In the genomic region with DNA sequence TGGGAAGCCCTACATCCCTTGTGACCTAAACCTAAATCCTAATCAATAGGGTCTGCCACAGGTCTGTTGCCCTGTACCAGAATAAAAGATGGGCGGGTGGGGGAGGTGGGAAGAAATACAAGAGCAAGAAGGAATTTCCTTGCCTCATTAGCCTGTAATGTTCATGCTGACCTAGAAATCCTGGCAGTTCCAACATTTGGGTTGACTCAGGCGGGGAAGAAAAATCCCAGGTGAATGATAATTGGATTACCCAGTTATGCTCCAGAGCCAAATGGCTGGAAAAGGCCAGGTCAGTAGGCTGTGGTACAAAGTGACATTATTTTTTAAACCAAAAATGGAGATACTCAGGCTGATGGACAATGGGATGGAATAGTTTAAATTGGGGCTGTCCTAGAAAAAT, we compare ENCODE assay signal across 10 cellular contexts. TPM values are rescaled to one million over a fixed set of nuclear protein-coding genes. Genes with fewer than 3 reads are reported as not detected.
DNase-seq lines count a peak whose midpoint lies in the region; ATAC-seq, FAIRE-seq and TF ChIP-seq lines count a peak whose summit lies in the region.
"Had no signal": no experiment of that assay in that cellular context is flagged by ENCODE, and none has a peak within 500 bp of the region (broad histone marks: within the 10 kb centered on the region; RNA-seq: fewer than 3 reads in every experiment).

No MANE protein-coding gene starts in this region.

- CTCF ChIA-PET in activated CD4-positive, alpha-beta memory T cell treated with anti-CD3 and anti-CD28 coated beads for 36 hours (lab: Charles Lee), result interaction anchor here (0.8 to 2.2 kb wide), 4 partner anchors 50 to 221 kb away, joined by 3 to 5 read pairs (median 4); no protein-coding TSS in a partner anchor

- no peaks in the 10 kb centered on the region for H3K36me3 ChIP-seq in hepatocyte (replicated peaks; ENCODE audit: insufficient read depth, low read depth)

- peaks cover 56% of the 10 kb centered on the region for H3K4me1 ChIP-seq in hepatocyte (ENCODE audit: insufficient read depth)

- peaks cover 48% of the 10 kb centered on the region for H4K20me1 ChIP-seq in hepatocyte (ENCODE audit: insufficient read depth, poor library complexity, severe bottlenecking)

- WGBS in hepatocyte (ENCODE audit: low lambda C conversion rate, missing lambda C conversion rate), result 57% methylated on average over 2 of the region's 2 CpGs

- H2AFZ ChIP-seq in hepatocyte, result no peak overlapping the region

- intact Hi-C loops in activated CD4-positive, alpha-beta memory T cell treated with anti-CD3 and anti-CD28 coated beads for 36 hours (cut with micrococcal nuclease), result loop anchor here (2.0 to 5.0 kb wide), 5 partner anchors 51 to 696 kb away; a partner anchor contains a TSS

- peaks cover 47% of the 10 kb centered on the region for H3K4me1 Mint-ChIP-seq in activated CD4-positive, alpha-beta memory T cell treated with anti-CD3 and anti-CD28 coated beads for 36 hours (ENCODE audit: low read depth)
- peaks cover 52% of the 10 kb centered on the region for H3K4me1 Mint-ChIP-seq in stimulated activated naive CD8-positive, alpha-beta T cell treated with anti-CD3 and anti-CD28 coated beads, Interleukin-15, amount 100 ng/mL, for 72 hours

- no peaks in the 10 kb centered on the region for H3K9me2 ChIP-seq in hepatocyte (replicated peaks; ENCODE audit: insufficient read depth)

- H3K27ac Mint-ChIP-seq in activated CD4-positive, alpha-beta memory T cell treated with anti-CD3 and anti-CD28 coated beads for 36 hours, result peak overlapping the region; percentile 88
- peak overlapping the region; percentile 36 to 95 for H3K27ac Mint-ChIP-seq in stimulated activated naive CD8-positive, alpha-beta T cell treated with anti-CD3 and anti-CD28 coated beads, Interleukin-15, amount 100 ng/mL, for 72 hours

- FAIRE-seq in frontal cortex (lab: Jason Lieb, UNC), result no peak
- FAIRE-seq: A204.1 had no signal

- no peak for ATAC-seq in stimulated activated naive CD8-positive, alpha-beta T cell treated with anti-CD3 and anti-CD28 coated beads, Interleukin-15, amount 100 ng/mL, for 72 hours
- ATAC-seq in GM21528 (IDR thresholded peaks at IDR 0.05; ENCODE audit: low FRiP score, unreplicated experiment), result no peak

- H3K9me3 Mint-ChIP-seq in activated CD4-positive, alpha-beta memory T cell treated with anti-CD3 and anti-CD28 coated beads for 36 hours, result no peaks in the 10 kb centered on the region
- H3K9me3 Mint-ChIP-seq in stimulated activated naive CD8-positive, alpha-beta T cell treated with anti-CD3 and anti-CD28 coated beads, Interleukin-15, amount 100 ng/mL, for 72 hours, result no peaks in the 10 kb centered on the region

- no peaks in the 10 kb centered on the region for H3K27me3 Mint-ChIP-seq in activated CD4-positive, alpha-beta memory T cell treated with anti-CD3 and anti-CD28 coated beads for 36 hours
- no peaks in the 10 kb centered on the region for H3K27me3 Mint-ChIP-seq in stimulated activated naive CD8-positive, alpha-beta T cell treated with anti-CD3 and anti-CD28 coated beads, Interleukin-15, amount 100 ng/mL, for 72 hours

- POLR2A ChIA-PET in activated CD4-positive, alpha-beta memory T cell treated with anti-CD3 and anti-CD28 coated beads for 36 hours (lab: Charles Lee), result no interaction called here

- peak; percentile 37 for DNase-seq in DMS 273 (lab: John Stamatoyannopoulos, UW; ENCODE audit: unreplicated experiment)
- no peak for DNase-seq in DMS 273 treated with DMSO at 0.1 percent for 48 hours (lab: John Stamatoyannopoulos, UW)
- DNase-seq in activated CD4-positive, alpha-beta memory T cell treated with anti-CD3 and anti-CD28 coated beads for 36 hours, result no peak
- no peak for DNase-seq in hepatocyte (ENCODE audit: low spot score)
- no peak for DNase-seq in stimulated activated naive CD8-positive, alpha-beta T cell treated with anti-CD3 and anti-CD28 coated beads, Interleukin-15, amount 100 ng/mL, for 72 hours
- DNase-seq in frontal cortex (ENCODE audit: low spot score in 2 of 2), result no peak
- no peak for DNase-seq in NCI-H1092 (lab: John Stamatoyannopoulos, UW)

- H3K27ac ChIP-seq in hepatocyte, result peak overlapping the region; percentile 96

- H3K4me3 ChIP-seq in hepatocyte, result peak overlapping the region; percentile 92

- no peak for TF ChIP-seq CTCF in hepatocyte (IDR thresholded peaks at IDR 0.05; ENCODE audit: poor library complexity)

- no peaks in the 10 kb centered on the region for H3K9me3 ChIP-seq in hepatocyte (ENCODE audit: low read depth)

- H3K27me3 ChIP-seq in hepatocyte, result no peaks in the 10 kb centered on the region

- peaks cover 12% of the 10 kb centered on the region for H3K36me3 Mint-ChIP-seq in activated CD4-positive, alpha-beta memory T cell treated with anti-CD3 and anti-CD28 coated beads for 36 hours

- H3K79me2 ChIP-seq in hepatocyte, result peaks cover 64% of the 10 kb centered on the region

- peak overlapping the region; percentile 82 for H3K4me3 Mint-ChIP-seq in activated CD4-positive, alpha-beta memory T cell treated with anti-CD3 and anti-CD28 coated beads for 36 hours
- peak overlapping the region; percentile 84 to 95 for H3K4me3 Mint-ChIP-seq in stimulated activated naive CD8-positive, alpha-beta T cell treated with anti-CD3 and anti-CD28 coated beads, Interleukin-15, amount 100 ng/mL, for 72 hours

- peak overlapping the region; percentile 93 for H3K4me2 ChIP-seq in hepatocyte

RNA-seq across cellular contexts. Expression of a gene that starts 27.3 kb away (rescaled TPM):
- total RNA-seq in activated CD4-positive, alpha-beta memory T cell treated with anti-CD3 and anti-CD28 coated beads for 36 hours, result not detected
- total RNA-seq in hepatocyte, result not detected in 2 replicates
- polyA plus RNA-seq in hepatocyte, result not detected in 2 replicates
- not detected for total RNA-seq in frontal cortex
- total RNA-seq: subcutaneous adipose tissue had no signal
